Comparison of ENCODE assay signal across 23 cellular contexts in the genomic region with DNA sequence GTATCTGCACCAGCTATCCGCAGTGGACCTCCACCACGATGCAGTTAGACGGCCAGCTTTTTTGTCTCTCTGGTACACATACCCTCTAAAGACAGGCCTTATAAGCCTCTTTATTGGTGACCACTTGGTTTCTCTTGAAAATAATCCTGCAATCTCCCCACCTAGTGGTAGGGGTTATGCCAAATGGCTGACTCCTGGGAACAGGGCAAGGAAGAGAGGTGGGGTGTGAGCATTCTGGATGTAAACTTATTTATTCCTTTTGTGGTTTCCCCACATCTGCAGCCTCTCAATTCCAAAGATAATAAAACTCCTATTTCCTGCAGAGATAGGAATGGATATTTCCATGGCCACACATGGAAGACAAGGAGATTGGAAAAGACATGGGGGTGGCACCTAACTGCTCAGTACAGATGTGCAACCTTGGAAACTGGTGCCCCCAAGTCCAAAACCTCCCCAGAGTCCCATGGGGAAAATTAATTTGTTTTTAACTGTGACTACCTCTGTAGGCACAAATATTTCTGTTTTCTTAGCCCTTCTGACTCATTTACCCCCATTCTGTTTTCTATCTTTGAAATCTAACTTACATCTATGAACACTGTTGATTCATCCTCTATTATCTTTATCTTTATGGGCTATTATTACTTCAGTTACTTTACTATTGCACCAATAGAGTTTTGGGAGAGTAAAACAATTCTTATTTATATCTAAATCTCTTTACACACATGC.
DNase-seq lines count a peak whose midpoint lies in the region; TF ChIP-seq lines count a peak whose summit lies in the region.
"Had no signal": no experiment of that assay in that cellular context is flagged by ENCODE, and none has a peak within 500 bp of the region (broad histone marks: within the 10 kb centered on the region; RNA-seq: fewer than 3 reads in every experiment).

No MANE protein-coding gene starts in this region.

- no peak overlapping the region for H3K27ac Mint-ChIP-seq in endodermal cell
- H3K27ac Mint-ChIP-seq in CD8-positive, alpha-beta memory T cell: no peak overlapping the region
- H3K27ac Mint-ChIP-seq: activated CD4-positive, alpha-beta memory T cell treated with anti-CD3 and anti-CD28 coated beads, Interleukin-2, amount 10 ng/mL, durations not matched to agents 7 days and 5 days; activated naive CD4-positive, alpha-beta T cell treated with anti-CD3 and anti-CD28 coated beads, Interleukin-2, amount 10 ng/mL, durations not matched to agents 7 days and 5 days; CD14-positive monocyte; nephron progenitor cell; stimulated activated naive CD8-positive, alpha-beta T cell treated with anti-CD3 and anti-CD28 coated beads, Interleukin-15, Interleukin-2, amounts not matched to agents 100 ng/mL and 50 ng/mL, for 24 hours had no signal

- CTCF ChIA-PET in CD8-positive, alpha-beta memory T cell (lab: Charles Lee): no interaction called here

- H3K56ac ChIP-seq in mesendoderm (ENCODE audit: low read length): no peak overlapping the region

- H3K4me3 Mint-ChIP-seq in endodermal cell: no peak overlapping the region
- no peak overlapping the region for H3K4me3 Mint-ChIP-seq in CD8-positive, alpha-beta memory T cell
- H3K4me3 Mint-ChIP-seq: activated CD4-positive, alpha-beta memory T cell treated with anti-CD3 and anti-CD28 coated beads, Interleukin-2, amount 10 ng/mL, durations not matched to agents 7 days and 5 days; activated naive CD4-positive, alpha-beta T cell treated with anti-CD3 and anti-CD28 coated beads, Interleukin-2, amount 10 ng/mL, durations not matched to agents 7 days and 5 days; CD14-positive monocyte; nephron progenitor cell; stimulated activated naive CD8-positive, alpha-beta T cell treated with anti-CD3 and anti-CD28 coated beads, Interleukin-15, Interleukin-2, amounts not matched to agents 100 ng/mL and 50 ng/mL, for 24 hours had no signal

- H3K23ac ChIP-seq in mesendoderm (ENCODE audit: low read length): no peak overlapping the region

- WGBS in endodermal cell (ENCODE audit: insufficient coverage in 1 of 2, insufficient read length in 1 of 2), 2 experiments: 93 to 97% methylated on average over 3 of the region's 3 CpGs
- WGBS in mesendoderm (ENCODE audit: extremely low coverage, insufficient coverage, low lambda C conversion rate): no CpG with 5 or more reads among the region's 3 CpGs

- H3K9me3 Mint-ChIP-seq in endodermal cell: peaks cover 3% of the 10 kb centered on the region
- H3K9me3 Mint-ChIP-seq in CD8-positive, alpha-beta memory T cell: no peaks in the 10 kb centered on the region
- H3K9me3 Mint-ChIP-seq: activated CD4-positive, alpha-beta memory T cell treated with anti-CD3 and anti-CD28 coated beads, Interleukin-2, amount 10 ng/mL, durations not matched to agents 7 days and 5 days; activated naive CD4-positive, alpha-beta T cell treated with anti-CD3 and anti-CD28 coated beads, Interleukin-2, amount 10 ng/mL, durations not matched to agents 7 days and 5 days; CD14-positive monocyte; nephron progenitor cell had no signal

- H4K8ac ChIP-seq in mesendoderm (ENCODE audit: low read depth, low read length): no peak overlapping the region

- no peak overlapping the region for H4K5ac ChIP-seq in mesendoderm (ENCODE audit: low read length)

- H3K79me1 ChIP-seq in mesendoderm (ENCODE audit: low read length): no peaks in the 10 kb centered on the region

- no peaks in the 10 kb centered on the region for H3K79me2 ChIP-seq in mesendoderm (ENCODE audit: control insufficient read depth, insufficient read depth, low read length)

- H2AK5ac ChIP-seq in mesendoderm (ENCODE audit: low read length): no peak overlapping the region

- no peaks in the 10 kb centered on the region for H3K36me3 Mint-ChIP-seq in endodermal cell (ENCODE audit: low read depth)
- H3K36me3 Mint-ChIP-seq in CD8-positive, alpha-beta memory T cell: no peaks in the 10 kb centered on the region
- H3K36me3 Mint-ChIP-seq: activated naive CD4-positive, alpha-beta T cell treated with anti-CD3 and anti-CD28 coated beads, Interleukin-2, amount 10 ng/mL, durations not matched to agents 7 days and 5 days; CD14-positive monocyte had no signal

- H3K9ac ChIP-seq in endodermal cell (ENCODE audit: extremely low read depth, low read length, poor library complexity, severe bottlenecking): no peak overlapping the region
- H3K9ac ChIP-seq in mesendoderm (ENCODE audit: low read length): no peak overlapping the region

- no peak overlapping the region for H3K4me2 ChIP-seq in mesendoderm (ENCODE audit: low read length)

- no peak overlapping the region for H2BK120ac ChIP-seq in mesendoderm (ENCODE audit: low read depth, low read length)

- H3K36me3 ChIP-seq in endodermal cell (ENCODE audit: control insufficient read depth, insufficient read depth, low read length) (no peaks in the 10 kb centered on the region), mesendoderm (ENCODE audit: control insufficient read depth, insufficient read depth, low read length) (no peaks in the 10 kb centered on the region)
- no peaks in the 10 kb centered on the region for H3K36me3 ChIP-seq in CD8-positive, alpha-beta memory T cell (ENCODE audit: insufficient read depth, low read length)
- H3K36me3 ChIP-seq: gastrocnemius medialis had no signal

- no peak overlapping the region for H3K18ac ChIP-seq in mesendoderm (ENCODE audit: low read length)

- H3K27me3 ChIP-seq in endodermal cell (ENCODE audit: control insufficient read depth, insufficient read depth, low read length, poor library complexity, severe bottlenecking) (no peaks in the 10 kb centered on the region), mesendoderm (ENCODE audit: insufficient read depth, low read length, poor library complexity) (no peaks in the 10 kb centered on the region)
- no peaks in the 10 kb centered on the region for H3K27me3 ChIP-seq in CD8-positive, alpha-beta memory T cell (ENCODE audit: insufficient read depth, low read length, poor library complexity, severe bottlenecking)
- H3K27me3 ChIP-seq: gastrocnemius medialis had no signal

- no peak overlapping the region for H3K4ac ChIP-seq in mesendoderm (ENCODE audit: low read depth, low read length)

- H3K4me1 Mint-ChIP-seq in endodermal cell: no peaks in the 10 kb centered on the region
- no peaks in the 10 kb centered on the region for H3K4me1 Mint-ChIP-seq in CD8-positive, alpha-beta memory T cell
- H3K4me1 Mint-ChIP-seq: activated CD4-positive, alpha-beta memory T cell treated with anti-CD3 and anti-CD28 coated beads, Interleukin-2, amount 10 ng/mL, durations not matched to agents 7 days and 5 days; activated naive CD4-positive, alpha-beta T cell treated with anti-CD3 and anti-CD28 coated beads, Interleukin-2, amount 10 ng/mL, durations not matched to agents 7 days and 5 days; CD14-positive monocyte; nephron progenitor cell had no signal

- peak; percentile 25 for TF ChIP-seq CTCF in LNCaP clone FGC (IDR thresholded peaks at IDR 0.05; ENCODE audit: control insufficient read depth, extremely low read depth, insufficient read depth)
- peak; percentile 63 for TF ChIP-seq CTCF in endodermal cell (conservative IDR thresholded peaks at IDR 0.05)

- POLR2A ChIA-PET in CD8-positive, alpha-beta memory T cell (lab: Charles Lee): no interaction called here

- no peak overlapping the region for H2BK5ac ChIP-seq in mesendoderm (ENCODE audit: low read length)

- H3K4me3 ChIP-seq in LNCaP clone FGC (ENCODE audit: low read depth, low read length): no peak overlapping the region
- H3K4me3 ChIP-seq in endodermal cell (ENCODE audit: low read length): no peak overlapping the region
- H3K4me3 ChIP-seq in mesendoderm (ENCODE audit: low read length): no peak overlapping the region
- no peak overlapping the region for H3K4me3 ChIP-seq in CD8-positive, alpha-beta memory T cell (ENCODE audit: low read length)
- H3K4me3 ChIP-seq: gastrocnemius medialis, K562 had no signal

- no peaks in the 10 kb centered on the region for H3K27me3 Mint-ChIP-seq in endodermal cell (ENCODE audit: insufficient read depth)
- H3K27me3 Mint-ChIP-seq in CD8-positive, alpha-beta memory T cell: peaks cover 5 to 11% of the 10 kb centered on the region in 2 donors
- H3K27me3 Mint-ChIP-seq: activated CD4-positive, alpha-beta memory T cell treated with anti-CD3 and anti-CD28 coated beads, Interleukin-2, amount 10 ng/mL, durations not matched to agents 7 days and 5 days; activated naive CD4-positive, alpha-beta T cell treated with anti-CD3 and anti-CD28 coated beads, Interleukin-2, amount 10 ng/mL, durations not matched to agents 7 days and 5 days had no signal

- DNase-seq in EH (ENCODE audit: low read depth) (peak; percentile 14), LNCaP clone FGC (ENCODE audit: low read depth) (no peak), endodermal cell (no peak), mesendoderm (peak; percentile 22), NAMALWA (ENCODE audit: low spot score) (no peak), ureter (ENCODE audit: low spot score) (no peak)
- no peak for DNase-seq in CD8-positive, alpha-beta memory T cell
- DNase-seq: activated CD4-positive, alpha-beta memory T cell treated with anti-CD3 and anti-CD28 coated beads, Interleukin-2, amount 10 ng/mL, durations not matched to agents 7 days and 5 days; activated naive CD4-positive, alpha-beta T cell treated with anti-CD3 and anti-CD28 coated beads, Interleukin-2, amount 10 ng/mL, durations not matched to agents 7 days and 5 days; activated T-cell treated with anti-CD3 and anti-CD28 coated beads, Interleukin-2, amount 50 U/mL, for 1 hour; aorta; gastrocnemius medialis; left colon; NCI-H1048; NCI-H2081 treated with DMSO at 0.1 percent for 48 hours; NCI-H510A treated with DMSO at 0.1 percent for 48 hours; nephron progenitor cell; posterior cingulate gyrus; stimulated activated CD4-positive, alpha-beta T cell treated with anti-CD3 and anti-CD28 coated beads, Interleukin-2, amount 100 ng/mL, for 24 hours; T-helper 1 cell had no signal

- H3K27ac ChIP-seq in endodermal cell (ENCODE audit: low read depth, low read length) (no peak overlapping the region), mesendoderm (ENCODE audit: low read depth, low read length) (no peak overlapping the region)
- no peak overlapping the region for H3K27ac ChIP-seq in CD8-positive, alpha-beta memory T cell (ENCODE audit: low read depth, low read length)
- H3K27ac ChIP-seq: gastrocnemius medialis had no signal

- H2BK15ac ChIP-seq in mesendoderm (replicated peaks; ENCODE audit: low read depth): no peak overlapping the region

- H3K4me1 ChIP-seq in endodermal cell (ENCODE audit: control insufficient read depth, insufficient read depth, low read length) (no peaks in the 10 kb centered on the region), mesendoderm (ENCODE audit: control insufficient read depth, low read depth, low read length) (no peaks in the 10 kb centered on the region)
- H3K4me1 ChIP-seq in CD8-positive, alpha-beta memory T cell (ENCODE audit: insufficient read depth, low read length): no peaks in the 10 kb centered on the region
- H3K4me1 ChIP-seq: gastrocnemius medialis had no signal

- H3K9me3 ChIP-seq in endodermal cell (ENCODE audit: control insufficient read depth, low read length): no peaks in the 10 kb centered on the region
- no peaks in the 10 kb centered on the region for H3K9me3 ChIP-seq in CD8-positive, alpha-beta memory T cell (ENCODE audit: low read length)
- H3K9me3 ChIP-seq: gastrocnemius medialis had no signal

Comparison
In these comparisons a context has a peak if more than half of its experiments do, and no peak if none do; other contexts are left out.
1. DNase-seq: peak in EH (single experiment) and mesendoderm (single experiment); none in LNCaP clone FGC (single experiment), endodermal cell (single experiment), NAMALWA (single experiment), ureter (single experiment) and CD8-positive, alpha-beta memory T cell (0 of 5).